ENCODE assay signal across 8 cellular contexts in the genomic region with DNA sequence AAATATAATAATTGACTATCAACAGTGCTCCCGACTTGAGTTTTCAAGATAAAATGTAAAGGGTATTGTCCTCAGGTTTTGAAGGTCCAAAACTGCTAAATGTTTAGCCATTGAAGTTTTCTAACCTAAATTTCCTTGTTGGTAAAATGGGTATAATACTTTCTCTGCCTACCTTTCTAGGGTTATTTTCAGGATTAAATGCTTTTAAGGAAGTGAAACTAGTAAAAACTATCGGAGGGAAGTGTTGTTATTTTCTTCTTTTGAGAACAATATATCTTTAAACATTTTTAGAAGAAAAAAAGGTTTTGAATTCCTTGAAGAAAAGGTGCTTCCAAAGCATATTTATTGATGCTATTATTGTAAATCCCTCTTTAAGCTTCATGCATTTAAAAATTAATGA.
A peak's percentile ranks its signal among the peaks of the same experiment; 100 is the strongest.
DNase-seq lines count a peak whose midpoint lies in the region; ATAC-seq, FAIRE-seq and TF ChIP-seq lines count a peak whose summit lies in the region.

No MANE protein-coding gene starts in this region.

- no peaks in the 10 kb centered on the region for H3K27me3 ChIP-seq in RWPE2 (ENCODE audit: insufficient read depth, poor library complexity, severe bottlenecking)
- no peaks in the 10 kb centered on the region for H3K27me3 ChIP-seq in small intestine (ENCODE audit: control insufficient read depth in 2 of 2, insufficient read depth in 2 of 2, low read length in 2 of 2)

- peaks cover 0 to 2% (median 0%) of the 10 kb centered on the region in 3 donors for H3K36me3 Mint-ChIP-seq in immature natural killer cell
- no peaks in the 10 kb centered on the region for H3K36me3 Mint-ChIP-seq in stimulated activated memory B cell treated with anti-CD40 and anti-IgM and Interleukin-4, amounts not matched to agents 10 μg/mL and 1 μg/mL and 100 μg/mL, for 72 hours

- peak overlapping the region in 5 of 6 donors; percentile 70 to 89 (median 82) for H3K27ac Mint-ChIP-seq in immature natural killer cell
- H3K27ac Mint-ChIP-seq in stimulated activated memory B cell treated with anti-CD40 and anti-IgM and Interleukin-4, amounts not matched to agents 10 μg/mL and 1 μg/mL and 100 μg/mL, for 72 hours, result peak overlapping the region; percentile 95

- H3K9me3 Mint-ChIP-seq in immature natural killer cell, result no peaks in the 10 kb centered on the region
- no peaks in the 10 kb centered on the region for H3K9me3 Mint-ChIP-seq in stimulated activated memory B cell treated with anti-CD40 and anti-IgM and Interleukin-4, amounts not matched to agents 10 μg/mL and 1 μg/mL and 100 μg/mL, for 72 hours

- no peaks in the 10 kb centered on the region for H3K36me3 ChIP-seq in RWPE2 (ENCODE audit: low read depth)
- H3K36me3 ChIP-seq in small intestine (ENCODE audit: control insufficient read depth in 2 of 2, insufficient read depth in 2 of 2, low read length in 2 of 2), result no peaks in the 10 kb centered on the region

- no peak for TF ChIP-seq CTCF in RWPE2 (IDR thresholded peaks at IDR 0.05; ENCODE audit: poor library complexity, severe bottlenecking)

- H3K9me3 ChIP-seq in RWPE2 (ENCODE audit: severe bottlenecking) (no peaks in the 10 kb centered on the region), small intestine (ENCODE audit: control insufficient read depth, low read depth) (no peaks in the 10 kb centered on the region)

- peak; percentile 1 for ATAC-seq in HG02970 (IDR thresholded peaks at IDR 0.05; ENCODE audit: low FRiP score, unreplicated experiment)
- ATAC-seq in RWPE2 (ENCODE audit: low read depth), result no peak
- ATAC-seq in stimulated activated memory B cell treated with anti-CD40 and anti-IgM and Interleukin-4, amounts not matched to agents 10 μg/mL and 1 μg/mL and 100 μg/mL, for 72 hours, result no peak
- no peak for ATAC-seq in HG03469 (IDR thresholded peaks at IDR 0.05; ENCODE audit: unreplicated experiment)

- DNase-seq in RWPE2 (ENCODE audit: low spot score) (no peak), immature natural killer cell (no peak), small intestine (no peak), DMS53 treated with DMSO at 0.1 percent for 48 hours (lab: John Stamatoyannopoulos, UW; ENCODE audit: unreplicated experiment) (no peak)
- no peak for DNase-seq in stimulated activated CD8-positive, alpha-beta memory T cell treated with anti-CD3 and anti-CD28 coated beads, Interleukin-4, amount 100 ng/mL, for 48 hours

- peak overlapping the region in 2 of 5 donors; percentile 19 to 87 for H3K4me3 Mint-ChIP-seq in immature natural killer cell
- H3K4me3 Mint-ChIP-seq in stimulated activated memory B cell treated with anti-CD40 and anti-IgM and Interleukin-4, amounts not matched to agents 10 μg/mL and 1 μg/mL and 100 μg/mL, for 72 hours, result no peak overlapping the region

- WGBS in small intestine, 3 donors, result 19 to 40% (median 20%) methylated on average over 2 of the region's 2 CpGs

- H3K4me1 ChIP-seq in RWPE2 (ENCODE audit: insufficient read depth, poor library complexity, severe bottlenecking) (peaks cover 46% of the 10 kb centered on the region), small intestine (ENCODE audit: control insufficient read depth in 2 of 2, insufficient read depth in 1 of 2, low read depth in 1 of 2, low read length in 1 of 2) (peaks cover 3 to 11% of the 10 kb centered on the region in 2 donors)

- peaks cover 14 to 23% of the 10 kb centered on the region in 2 donors for H3K4me1 Mint-ChIP-seq in immature natural killer cell
- H3K4me1 Mint-ChIP-seq in stimulated activated memory B cell treated with anti-CD40 and anti-IgM and Interleukin-4, amounts not matched to agents 10 μg/mL and 1 μg/mL and 100 μg/mL, for 72 hours, result peaks cover 66% of the 10 kb centered on the region

- H3K27me3 Mint-ChIP-seq in immature natural killer cell (ENCODE audit: low read depth in 3 of 3), result peaks cover 0 to 5% (median 1%) of the 10 kb centered on the region in 3 donors
- H3K27me3 Mint-ChIP-seq in stimulated activated memory B cell treated with anti-CD40 and anti-IgM and Interleukin-4, amounts not matched to agents 10 μg/mL and 1 μg/mL and 100 μg/mL, for 72 hours, result no peaks in the 10 kb centered on the region

- no peak for FAIRE-seq in small intestine (lab: Jason Lieb, UNC)

- H3K4me3 ChIP-seq in RWPE2 (ENCODE audit: severe bottlenecking), result no peak overlapping the region
- H3K4me3 ChIP-seq in small intestine (ENCODE audit: low read depth in 1 of 2, low read length in 2 of 2), result no peak overlapping the region

- peak overlapping the region; percentile 95 for H3K27ac ChIP-seq in RWPE2 (ENCODE audit: poor library complexity, severe bottlenecking)
- H3K27ac ChIP-seq in small intestine (ENCODE audit: low read depth in 1 of 2, low read length in 1 of 2), result no peak overlapping the region
